ENCODE assay signal across 10 cellular contexts in the genomic region with DNA sequence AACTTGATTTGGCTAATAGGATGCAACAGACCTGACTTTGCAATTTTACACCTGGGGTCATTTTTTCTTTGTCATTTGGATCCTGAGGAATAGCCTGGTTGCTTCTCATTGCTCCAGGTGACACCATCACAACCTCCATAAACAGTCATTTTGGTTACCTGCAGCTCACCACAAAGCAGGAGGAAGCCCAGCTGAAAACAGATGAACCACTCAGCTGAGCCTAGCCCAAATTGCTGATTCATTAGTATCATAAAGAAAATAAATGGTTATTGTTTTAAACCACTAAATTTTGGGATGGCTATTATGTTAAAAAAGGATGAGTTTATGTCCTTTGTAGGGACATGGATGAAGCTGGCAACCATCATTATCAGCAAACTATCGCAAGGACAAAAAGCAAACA.
"Had no signal": no experiment of that assay in that cellular context is flagged by ENCODE, and none has a peak within 500 bp of the region (broad histone marks: within the 10 kb centered on the region; RNA-seq: fewer than 3 reads in every experiment).

No MANE protein-coding gene starts in this region.

- H3K9ac ChIP-seq: GM23248 had no signal

- H3K27ac Mint-ChIP-seq: H9, HFFc6 had no signal

- ATAC-seq: HCT116 had no signal

- H3K4me1 ChIP-seq: HAP-1 had no signal

- DNase-seq: GM23248, GOT3, H7, H9, HCEC 1CT, HFFc6 had no signal

- H3K4me3 Mint-ChIP-seq: H9, HFFc6 had no signal

- H3K27ac ChIP-seq: GM23248 had no signal

- H3K4me3 ChIP-seq: GM23248, HAP-1 had no signal

- FAIRE-seq: H1, H54 had no signal

- H2AFZ ChIP-seq: GM23248 had no signal

- H3K36me3 ChIP-seq: HAP-1 had no signal
